16 cellular contexts compared by ENCODE assay signal in the genomic region with DNA sequence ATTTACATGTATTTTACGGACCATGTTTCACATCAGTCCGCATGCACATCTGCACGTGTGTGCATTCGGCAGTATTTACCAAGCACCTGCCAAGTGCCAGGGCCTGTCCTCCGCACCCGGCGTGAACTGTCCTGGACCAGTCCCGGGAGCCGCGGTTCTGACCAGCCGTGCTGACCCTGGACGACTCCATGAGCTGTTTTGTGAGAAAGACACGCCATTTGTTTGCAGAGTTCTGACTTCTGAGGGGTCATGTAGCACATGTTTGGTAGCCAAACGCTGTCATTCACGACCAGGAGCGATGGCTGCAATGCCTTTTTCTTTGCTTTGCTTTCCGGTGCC. TPM values are rescaled to one million over a fixed set of nuclear protein-coding genes. Genes with fewer than 3 reads are reported as not detected.
DNase-seq lines count a peak whose midpoint lies in the region; ATAC-seq and TF ChIP-seq lines count a peak whose summit lies in the region.
"Had no signal": no experiment of that assay in that cellular context is flagged by ENCODE, and none has a peak within 500 bp of the region (broad histone marks: within the 10 kb centered on the region; RNA-seq: fewer than 3 reads in every experiment).

No MANE protein-coding gene starts in this region.

- peaks cover 81% of the 10 kb centered on the region for H3K27me3 Mint-ChIP-seq in stimulated activated naive CD8-positive, alpha-beta T cell treated with anti-CD3 and anti-CD28 coated beads, Interleukin-15, Interleukin-2, amounts not matched to agents 100 ng/mL and 50 ng/mL, for 24 hours
- peaks cover 56% of the 10 kb centered on the region for H3K27me3 Mint-ChIP-seq in activated naive CD8-positive, alpha-beta T cell
- peaks cover 52 to 66% (median 65%) of the 10 kb centered on the region in 3 donors for H3K27me3 Mint-ChIP-seq in immature natural killer cell (ENCODE audit: low read depth in 3 of 3)
- H3K27me3 Mint-ChIP-seq in type B pancreatic cell = peaks cover 90% of the 10 kb centered on the region

- no peaks in the 10 kb centered on the region for H3K9me3 ChIP-seq in tibial artery
- H3K9me3 ChIP-seq: breast epithelium, right atrium auricular region had no signal

- no peak for TF ChIP-seq POLR2A in GM18505 (IDR thresholded peaks at IDR 0.05; ENCODE audit: borderline replicate concordance, extremely low read depth, insufficient read depth, insufficient read length)

- DNase-seq in stimulated activated naive CD8-positive, alpha-beta T cell treated with anti-CD3 and anti-CD28 coated beads, Interleukin-15, Interleukin-2, amounts not matched to agents 100 U/mL and 50 U/mL, for 24 hours = no peak
- DNase-seq in immature natural killer cell (no peak), type B pancreatic cell (ENCODE audit: extremely low spot score, unreplicated experiment) (no peak), tibial artery (no peak), retina (no peak)
- DNase-seq: GOT3; left cardiac atrium; NCI-H2029; SIG-M5; stimulated activated CD4-positive, alpha-beta T cell treated with anti-CD3 and anti-CD28 coated beads, Interleukin-4, amount 100 ng/mL, for 1 hour had no signal

- H3K9me3 Mint-ChIP-seq in stimulated activated naive CD8-positive, alpha-beta T cell treated with anti-CD3 and anti-CD28 coated beads, Interleukin-15, Interleukin-2, amounts not matched to agents 100 ng/mL and 50 ng/mL, for 24 hours = no peaks in the 10 kb centered on the region
- H3K9me3 Mint-ChIP-seq in activated naive CD8-positive, alpha-beta T cell (ENCODE audit: low read depth) = no peaks in the 10 kb centered on the region
- H3K9me3 Mint-ChIP-seq in immature natural killer cell = peaks cover 0 to 7% (median 0%) of the 10 kb centered on the region in 6 donors
- no peaks in the 10 kb centered on the region for H3K9me3 Mint-ChIP-seq in type B pancreatic cell

- peak overlapping the region; percentile 53 for H3K4me3 Mint-ChIP-seq in stimulated activated naive CD8-positive, alpha-beta T cell treated with anti-CD3 and anti-CD28 coated beads, Interleukin-15, Interleukin-2, amounts not matched to agents 100 ng/mL and 50 ng/mL, for 24 hours
- H3K4me3 Mint-ChIP-seq in activated naive CD8-positive, alpha-beta T cell = peak overlapping the region; percentile 74
- H3K4me3 Mint-ChIP-seq in immature natural killer cell = peak overlapping the region; percentile 45 to 79 (median 64)
- H3K4me3 Mint-ChIP-seq in type B pancreatic cell = peak overlapping the region; percentile 81

- H3K27ac ChIP-seq in tibial artery = no peak overlapping the region
- H3K27ac ChIP-seq: breast epithelium, right atrium auricular region had no signal

- peaks cover 0 to 100% of the 10 kb centered on the region in 2 donors for H3K27me3 ChIP-seq in tibial artery

- TF ChIP-seq CTCF in type B pancreatic cell (conservative IDR thresholded peaks at IDR 0.05) = no peak
- TF ChIP-seq CTCF in tibial artery (IDR thresholded peaks at IDR 0.05) = no peak

- H3K4me3 ChIP-seq in tibial artery = no peak overlapping the region
- H3K4me3 ChIP-seq: right atrium auricular region had no signal

- intact Hi-C loops in tibial artery (cut with DNase I; ENCODE audit: low total_unique reads) = no loop called here

- no peaks in the 10 kb centered on the region for H3K36me3 Mint-ChIP-seq in stimulated activated naive CD8-positive, alpha-beta T cell treated with anti-CD3 and anti-CD28 coated beads, Interleukin-15, Interleukin-2, amounts not matched to agents 100 ng/mL and 50 ng/mL, for 24 hours (ENCODE audit: low read depth)
- H3K36me3 Mint-ChIP-seq in activated naive CD8-positive, alpha-beta T cell = no peaks in the 10 kb centered on the region
- H3K36me3 Mint-ChIP-seq in immature natural killer cell = peaks cover 0 to 6% (median 0%) of the 10 kb centered on the region in 3 donors
- peaks cover 4% of the 10 kb centered on the region for H3K36me3 Mint-ChIP-seq in type B pancreatic cell

- peaks cover 0 to 60% (median 32%) of the 10 kb centered on the region in 4 donors for H3K4me1 ChIP-seq in tibial artery

- no peak overlapping the region for H3K27ac Mint-ChIP-seq in stimulated activated naive CD8-positive, alpha-beta T cell treated with anti-CD3 and anti-CD28 coated beads, Interleukin-15, Interleukin-2, amounts not matched to agents 100 ng/mL and 50 ng/mL, for 24 hours
- peak overlapping the region; percentile 50 for H3K27ac Mint-ChIP-seq in activated naive CD8-positive, alpha-beta T cell
- H3K27ac Mint-ChIP-seq in immature natural killer cell = peak overlapping the region in 1 of 6 donors; percentile 61
- no peak overlapping the region for H3K27ac Mint-ChIP-seq in type B pancreatic cell

- no peak for ATAC-seq in stimulated activated naive CD8-positive, alpha-beta T cell treated with anti-CD3 and anti-CD28 coated beads, Interleukin-15, Interleukin-2, amounts not matched to agents 100 U/mL and 50 U/mL, for 24 hours
- no peak for ATAC-seq in GM18505 (IDR thresholded peaks at IDR 0.05; ENCODE audit: unreplicated experiment)
- ATAC-seq: left cardiac atrium had no signal

- H3K4me1 Mint-ChIP-seq in stimulated activated naive CD8-positive, alpha-beta T cell treated with anti-CD3 and anti-CD28 coated beads, Interleukin-15, Interleukin-2, amounts not matched to agents 100 ng/mL and 50 ng/mL, for 24 hours (ENCODE audit: low read depth) = peaks cover 49% of the 10 kb centered on the region
- H3K4me1 Mint-ChIP-seq in activated naive CD8-positive, alpha-beta T cell (ENCODE audit: low read depth) = peaks cover 49% of the 10 kb centered on the region
- H3K4me1 Mint-ChIP-seq in immature natural killer cell (peaks cover 56 to 70% of the 10 kb centered on the region in 2 donors), type B pancreatic cell (ENCODE audit: unreplicated experiment) (peaks cover 11% of the 10 kb centered on the region)

- no peaks in the 10 kb centered on the region for H3K36me3 ChIP-seq in tibial artery
- H3K36me3 ChIP-seq: breast epithelium, right atrium auricular region had no signal

RNA-seq across cellular contexts. Expression of gene OLIG2, which starts 3.3 kb away (rescaled TPM):
- polyA plus RNA-seq in immature natural killer cell = not detected
- total RNA-seq in type B pancreatic cell (ENCODE audit: low replicate concordance) = 1.4 TPM in 1 of 2 replicates, not detected in the other
- total RNA-seq: breast epithelium, left cardiac atrium, right atrium auricular region had no signal
- polyA plus RNA-seq: BJ had no signal

RNA-seq across cellular contexts. Expression of gene OLIG1, which starts 47.5 kb away (rescaled TPM):
- not detected for polyA plus RNA-seq in immature natural killer cell
- 2.0 and 2.8 TPM in 2 replicates for total RNA-seq in type B pancreatic cell (ENCODE audit: low replicate concordance)
- total RNA-seq: breast epithelium, right atrium auricular region had no signal
- polyA plus RNA-seq: BJ had no signal
